Comparison of ENCODE assay signal across 9 cellular contexts in genomic region chr7:19397917-19398316, GRCh38.
A peak's percentile ranks its signal among the peaks of the same experiment; 100 is the strongest.
DNase-seq lines count a peak whose midpoint lies in the region; ATAC-seq, FAIRE-seq and TF ChIP-seq lines count a peak whose summit lies in the region.
"Had no signal": no experiment of that assay in that cellular context is flagged by ENCODE, and none has a peak within 500 bp of the region (broad histone marks: within the 10 kb centered on the region; RNA-seq: fewer than 3 reads in every experiment).

No MANE protein-coding gene starts in this region.

- peak overlapping the region; percentile 19; the same call in 1 of the 2 replicates for H2AFZ ChIP-seq in SK-N-SH (ENCODE audit: low read depth)

- TF ChIP-seq RAD21 in SK-N-SH (IDR thresholded peaks at IDR 0.05; ENCODE audit: low read length), result no peak

- no peak overlapping the region for H3K27ac Mint-ChIP-seq in stimulated activated naive B cell treated with anti-CD40 and anti-IgM and Interleukin-4, amounts not matched to agents 10 μg/mL and 1 μg/mL and 100 μg/mL, for 72 hours
- no peak overlapping the region for H3K27ac Mint-ChIP-seq in activated CD8-positive, alpha-beta memory T cell treated with anti-CD3 and anti-CD28 coated beads, Interleukin-2, amount 10 ng/mL, durations not matched to agents 7 days and 5 days
- H3K27ac Mint-ChIP-seq: effector memory CD8-positive, alpha-beta T cell had no signal

- no peak overlapping the region for H3K27ac ChIP-seq in SK-N-SH (ENCODE audit: low read depth in 2 of 2, low read length in 1 of 2)

- no peaks in the 10 kb centered on the region for H3F3A ChIP-seq in SK-N-SH (replicated peaks; ENCODE audit: insufficient read depth)

- no peak overlapping the region for H3K4me3 ChIP-seq in SK-N-SH (ENCODE audit: low read depth in 2 of 2, low read length in 1 of 2)

- 5% methylated on average over 4 of the region's 4 CpGs for WGBS in SK-N-SH (ENCODE audit: low lambda C conversion rate)

- DNase-seq in SK-N-SH (no peak), RCC 7860 (ENCODE audit: low spot score) (peak; percentile 26), anterior cingulate cortex (lab: John Stamatoyannopoulos, UW) (no peak)
- no peak for DNase-seq in stimulated activated naive B cell treated with anti-CD40 and anti-IgM and Interleukin-4, amounts not matched to agents 10 μg/mL and 1 μg/mL and 100 μg/mL, for 72 hours
- no peak for DNase-seq in activated effector memory CD4-positive, alpha-beta T cell treated with anti-CD3 and anti-CD28 coated beads, Interleukin-2, amount 50 U/mL, for 16 hours
- no peak for DNase-seq in activated CD8-positive, alpha-beta memory T cell treated with anti-CD3 and anti-CD28 coated beads, Interleukin-2, amount 10 ng/mL, durations not matched to agents 7 days and 5 days
- DNase-seq: effector memory CD8-positive, alpha-beta T cell had no signal

- no peaks in the 10 kb centered on the region for H3K79me2 ChIP-seq in SK-N-SH (ENCODE audit: insufficient read depth)

- no peaks in the 10 kb centered on the region for H4K20me1 ChIP-seq in SK-N-SH (ENCODE audit: insufficient read depth)

- TF ChIP-seq CTCF in SK-N-SH (IDR thresholded peaks at IDR 0.05), result no peak

- CTCF ChIA-PET in SK-N-SH (lab: Yijun Ruan, JAX), result no interaction called here
- CTCF ChIA-PET in activated CD8-positive, alpha-beta memory T cell treated with anti-CD3 and anti-CD28 coated beads, Interleukin-2, amount 10 ng/mL, durations not matched to agents 7 days and 5 days (lab: Charles Lee), result no interaction called here

- no peak overlapping the region for H3K9ac ChIP-seq in SK-N-SH

- H3K9me3 ChIP-seq in SK-N-SH, result no peaks in the 10 kb centered on the region

- H3K4me1 Mint-ChIP-seq in stimulated activated naive B cell treated with anti-CD40 and anti-IgM and Interleukin-4, amounts not matched to agents 10 μg/mL and 1 μg/mL and 100 μg/mL, for 72 hours, result no peaks in the 10 kb centered on the region
- no peaks in the 10 kb centered on the region for H3K4me1 Mint-ChIP-seq in activated CD8-positive, alpha-beta memory T cell treated with anti-CD3 and anti-CD28 coated beads, Interleukin-2, amount 10 ng/mL, durations not matched to agents 7 days and 5 days

- H3K9me3 Mint-ChIP-seq in stimulated activated naive B cell treated with anti-CD40 and anti-IgM and Interleukin-4, amounts not matched to agents 10 μg/mL and 1 μg/mL and 100 μg/mL, for 72 hours, result no peaks in the 10 kb centered on the region
- peaks cover 7% of the 10 kb centered on the region for H3K9me3 Mint-ChIP-seq in activated CD8-positive, alpha-beta memory T cell treated with anti-CD3 and anti-CD28 coated beads, Interleukin-2, amount 10 ng/mL, durations not matched to agents 7 days and 5 days (ENCODE audit: low read depth)

- H3K36me3 ChIP-seq in SK-N-SH (replicated peaks in 1 of 2; ENCODE audit: control insufficient read depth in 1 of 2, insufficient read depth in 2 of 2, low read length in 1 of 2), result no peaks in the 10 kb centered on the region

- H3K4me1 ChIP-seq in SK-N-SH (ENCODE audit: control insufficient read depth in 1 of 2, insufficient read depth in 2 of 2, low read depth in 1 of 2, low read length in 1 of 2), result no peaks in the 10 kb centered on the region

- H3K4me2 ChIP-seq in SK-N-SH, result no peak overlapping the region

- H3K4me3 Mint-ChIP-seq in stimulated activated naive B cell treated with anti-CD40 and anti-IgM and Interleukin-4, amounts not matched to agents 10 μg/mL and 1 μg/mL and 100 μg/mL, for 72 hours, result no peak overlapping the region
- no peak overlapping the region for H3K4me3 Mint-ChIP-seq in activated CD8-positive, alpha-beta memory T cell treated with anti-CD3 and anti-CD28 coated beads, Interleukin-2, amount 10 ng/mL, durations not matched to agents 7 days and 5 days
- H3K4me3 Mint-ChIP-seq: effector memory CD8-positive, alpha-beta T cell had no signal

- no peaks in the 10 kb centered on the region for H3K9me2 ChIP-seq in SK-N-SH

- TF ChIP-seq EP300 in SK-N-SH (IDR thresholded peaks at IDR 0.05; ENCODE audit: borderline replicate concordance in 1 of 2, low read depth in 1 of 2, low read length in 1 of 2), result no peak

- no peaks in the 10 kb centered on the region for H3K27me3 Mint-ChIP-seq in stimulated activated naive B cell treated with anti-CD40 and anti-IgM and Interleukin-4, amounts not matched to agents 10 μg/mL and 1 μg/mL and 100 μg/mL, for 72 hours
- no peaks in the 10 kb centered on the region for H3K27me3 Mint-ChIP-seq in activated CD8-positive, alpha-beta memory T cell treated with anti-CD3 and anti-CD28 coated beads, Interleukin-2, amount 10 ng/mL, durations not matched to agents 7 days and 5 days
- H3K27me3 Mint-ChIP-seq: effector memory CD8-positive, alpha-beta T cell had no signal

- H3K27me3 ChIP-seq in SK-N-SH (ENCODE audit: insufficient read depth), result peaks cover 13% of the 10 kb centered on the region; the same call in 1 of the 2 replicates

- no peaks in the 10 kb centered on the region for H3K36me3 Mint-ChIP-seq in stimulated activated naive B cell treated with anti-CD40 and anti-IgM and Interleukin-4, amounts not matched to agents 10 μg/mL and 1 μg/mL and 100 μg/mL, for 72 hours
- no peaks in the 10 kb centered on the region for H3K36me3 Mint-ChIP-seq in activated CD8-positive, alpha-beta memory T cell treated with anti-CD3 and anti-CD28 coated beads, Interleukin-2, amount 10 ng/mL, durations not matched to agents 7 days and 5 days

- POLR2A ChIA-PET in SK-N-SH (lab: Yijun Ruan, JAX), result no interaction called here

- no peak for ATAC-seq in SK-N-SH treated with all-trans-retinoic acid at 6 μM for 48 hours
- ATAC-seq in HG03103 (IDR thresholded peaks at IDR 0.05; ENCODE audit: low read depth, unreplicated experiment), result peak; percentile 94
- ATAC-seq in stimulated activated naive B cell treated with anti-CD40 and anti-IgM and Interleukin-4, amounts not matched to agents 10 μg/mL and 1 μg/mL and 100 μg/mL, for 72 hours (replicated peaks), result peak; percentile 50 to 58
- no peak for ATAC-seq in activated CD8-positive, alpha-beta memory T cell treated with anti-CD3 and anti-CD28 coated beads, Interleukin-2, amount 10 ng/mL, durations not matched to agents 7 days and 5 days
- ATAC-seq: effector memory CD8-positive, alpha-beta T cell had no signal

- no peak for FAIRE-seq in RCC 7860 (lab: Jason Lieb, UNC)

TF ChIP-seq in SK-N-SH, 30 proteins besides CTCF, POLR2A, EP300 and RAD21 (continues in another document):
- no peak for TF ChIP-seq TAF1 (IDR thresholded peaks at IDR 0.05; ENCODE audit: borderline replicate concordance, low read depth, low read length)
- no peak for TF ChIP-seq MEF2A (IDR thresholded peaks at IDR 0.05; ENCODE audit: borderline replicate concordance, low read depth)
- no peak for TF ChIP-seq SIN3A (IDR thresholded peaks at IDR 0.05; ENCODE audit: borderline replicate concordance, low read depth, low read length)
- no peak for TF ChIP-seq RCOR1 (IDR thresholded peaks at IDR 0.05; ENCODE audit: low read length)

TF ChIP-seq in SK-N-SH treated with all-trans-retinoic acid at 6 μM for 48 hours, 23 proteins besides CTCF, POLR2A, EP300 and RAD21:
- no peak for TF ChIP-seq ZNF8 (CRISPR knock-in tag; IDR thresholded peaks at IDR 0.05)
- no peak for TF ChIP-seq TOX (CRISPR knock-in tag; IDR thresholded peaks at IDR 0.05; ENCODE audit: borderline replicate concordance)
- TF ChIP-seq ZNF565 (CRISPR knock-in tag; conservative IDR thresholded peaks at IDR 0.05; ENCODE audit: low read depth), result no peak
- no peak for TF ChIP-seq SNAI2 (CRISPR knock-in tag; IDR thresholded peaks at IDR 0.05)
- no peak for TF ChIP-seq ARNTL (CRISPR knock-in tag; IDR thresholded peaks at IDR 0.05; ENCODE audit: borderline replicate concordance, low read depth)
- TF ChIP-seq TSHZ2 (CRISPR knock-in tag; IDR thresholded peaks at IDR 0.05), result no peak
- TF ChIP-seq ESRRG (CRISPR knock-in tag; IDR thresholded peaks at IDR 0.05), result no peak
- TF ChIP-seq ZC3H10 (CRISPR knock-in tag; IDR thresholded peaks at IDR 0.05), result no peak
- no peak for TF ChIP-seq CREB5 (CRISPR knock-in tag; IDR thresholded peaks at IDR 0.05; ENCODE audit: low read depth)
TF ChIP-seq in SK-N-SH treated with all-trans-retinoic acid at 6 μM for 48 hours: peak in this region for 0.

Comparison
In these comparisons a context has a peak if more than half of its experiments do, and no peak if none do; other contexts are left out.
1. ATAC-seq: peak in HG03103 (single experiment) and stimulated activated naive B cell treated with anti-CD40 and anti-IgM and Interleukin-4, amounts not matched to agents 10 μg/mL and 1 μg/mL and 100 μg/mL, for 72 hours (2 of 2); none in SK-N-SH treated with all-trans-retinoic acid at 6 μM for 48 hours (single experiment) and activated CD8-positive, alpha-beta memory T cell treated with anti-CD3 and anti-CD28 coated beads, Interleukin-2, amount 10 ng/mL, durations not matched to agents 7 days and 5 days (single experiment).